Comparison of ENCODE assay signal across 1 cellular context in the genomic region with DNA sequence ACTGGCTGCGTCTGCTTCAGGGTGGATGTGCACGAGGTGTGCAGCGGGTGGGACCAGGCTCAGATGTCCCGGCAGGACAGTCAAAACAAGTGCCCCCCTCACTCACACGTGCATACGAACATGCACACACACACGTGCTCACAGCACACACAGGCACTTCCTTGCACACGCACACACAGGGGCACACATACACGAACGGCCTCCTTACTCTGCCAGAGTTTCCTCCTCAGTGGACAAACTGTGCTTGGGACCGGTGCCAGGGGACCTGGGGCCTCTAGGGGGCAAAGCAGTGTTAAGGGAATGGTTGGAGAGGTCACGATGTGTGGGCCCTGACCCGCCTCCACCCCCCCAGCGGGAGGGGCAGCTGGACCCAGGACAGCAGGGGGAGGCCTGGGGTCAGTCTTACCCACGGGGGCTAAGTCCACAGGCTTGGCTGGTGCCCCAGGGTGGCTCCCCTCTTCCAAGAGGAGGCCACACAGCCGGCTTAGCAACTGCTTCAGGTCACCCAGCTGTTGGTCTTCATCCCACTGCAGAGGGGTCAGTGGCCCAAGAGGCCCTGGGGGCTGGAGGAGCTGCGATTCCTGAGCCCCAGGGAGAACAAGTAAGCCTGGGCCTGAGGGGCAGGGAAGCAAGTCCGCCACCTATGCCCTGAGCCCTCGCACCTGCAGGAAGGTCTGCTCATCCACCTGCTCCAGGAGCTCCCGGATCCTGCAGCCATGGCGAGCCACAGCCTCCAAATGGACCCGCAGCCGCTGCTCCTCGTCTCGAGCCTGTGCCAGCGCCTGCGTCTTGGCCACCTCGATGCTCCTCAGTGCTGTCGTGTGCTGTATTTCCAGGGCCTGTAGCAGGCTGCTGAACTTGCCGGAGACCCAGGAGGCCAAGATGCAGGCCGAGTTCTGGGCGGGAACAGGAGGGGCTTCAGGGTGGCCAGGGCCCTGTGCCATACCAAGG.
TF ChIP-seq lines count a peak whose summit lies in the region.

No MANE protein-coding gene starts in this region.

TF ChIP-seq in HepG2, 621 proteins besides CTCF, POLR2A, EP300 and RAD21 (continued from another document and continues in another):
- TF ChIP-seq, protein P1, sequence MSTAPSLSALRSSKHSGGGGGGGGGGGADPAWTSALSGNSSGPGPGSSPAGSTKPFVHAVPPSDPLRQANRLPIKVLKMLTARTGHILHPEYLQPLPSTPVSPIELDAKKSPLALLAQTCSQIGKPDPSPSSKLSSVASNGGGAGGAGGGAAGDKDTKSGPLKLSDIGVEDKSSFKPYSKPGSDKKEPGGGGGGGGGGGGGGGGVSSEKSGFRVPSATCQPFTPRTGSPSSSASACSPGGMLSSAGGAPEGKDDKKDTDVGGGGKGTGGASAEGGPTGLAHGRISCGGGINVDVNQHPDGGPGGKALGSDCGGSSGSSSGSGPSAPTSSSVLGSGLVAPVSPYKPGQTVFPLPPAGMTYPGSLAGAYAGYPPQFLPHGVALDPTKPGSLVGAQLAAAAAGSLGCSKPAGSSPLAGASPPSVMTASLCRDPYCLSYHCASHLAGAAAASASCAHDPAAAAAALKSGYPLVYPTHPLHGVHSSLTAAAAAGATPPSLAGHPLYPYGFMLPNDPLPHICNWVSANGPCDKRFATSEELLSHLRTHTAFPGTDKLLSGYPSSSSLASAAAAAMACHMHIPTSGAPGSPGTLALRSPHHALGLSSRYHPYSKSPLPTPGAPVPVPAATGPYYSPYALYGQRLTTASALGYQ (CRISPR knock-in tag; IDR thresholded peaks at IDR 0.05): peak; percentile 87
- no peak for TF ChIP-seq ZNF883 (CRISPR knock-in tag; IDR thresholded peaks at IDR 0.05; ENCODE audit: not compliant biosample characterization)
- TF ChIP-seq SNAPC2 (CRISPR knock-in tag; IDR thresholded peaks at IDR 0.05): peak; percentile 42; the same call in 1 of the 2 replicates
- no peak; the same call in 1 of the 2 replicates for TF ChIP-seq ZNF570 (CRISPR knock-in tag; IDR thresholded peaks at IDR 0.05; ENCODE audit: borderline replicate concordance)
- no peak; the same call in 1 of the 2 replicates for TF ChIP-seq PHF8 (CRISPR knock-in tag; IDR thresholded peaks at IDR 0.05)
- no peak for TF ChIP-seq HNRNPLL (IDR thresholded peaks at IDR 0.05; ENCODE audit: low read depth, low read length, poor library complexity, severe bottlenecking)
- peak; percentile 37; the same call in 1 of the 2 replicates for TF ChIP-seq PHF20 (CRISPR knock-in tag; IDR thresholded peaks at IDR 0.05)
- TF ChIP-seq, protein P2, sequence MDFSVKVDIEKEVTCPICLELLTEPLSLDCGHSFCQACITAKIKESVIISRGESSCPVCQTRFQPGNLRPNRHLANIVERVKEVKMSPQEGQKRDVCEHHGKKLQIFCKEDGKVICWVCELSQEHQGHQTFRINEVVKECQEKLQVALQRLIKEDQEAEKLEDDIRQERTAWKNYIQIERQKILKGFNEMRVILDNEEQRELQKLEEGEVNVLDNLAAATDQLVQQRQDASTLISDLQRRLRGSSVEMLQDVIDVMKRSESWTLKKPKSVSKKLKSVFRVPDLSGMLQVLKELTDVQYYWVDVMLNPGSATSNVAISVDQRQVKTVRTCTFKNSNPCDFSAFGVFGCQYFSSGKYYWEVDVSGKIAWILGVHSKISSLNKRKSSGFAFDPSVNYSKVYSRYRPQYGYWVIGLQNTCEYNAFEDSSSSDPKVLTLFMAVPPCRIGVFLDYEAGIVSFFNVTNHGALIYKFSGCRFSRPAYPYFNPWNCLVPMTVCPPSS (IDR thresholded peaks at IDR 0.05): no peak
- TF ChIP-seq GPN1 (CRISPR knock-in tag; IDR thresholded peaks at IDR 0.05; ENCODE audit: borderline replicate concordance): peak; percentile 29; the same call in 1 of the 2 replicates
- TF ChIP-seq, protein P3, sequence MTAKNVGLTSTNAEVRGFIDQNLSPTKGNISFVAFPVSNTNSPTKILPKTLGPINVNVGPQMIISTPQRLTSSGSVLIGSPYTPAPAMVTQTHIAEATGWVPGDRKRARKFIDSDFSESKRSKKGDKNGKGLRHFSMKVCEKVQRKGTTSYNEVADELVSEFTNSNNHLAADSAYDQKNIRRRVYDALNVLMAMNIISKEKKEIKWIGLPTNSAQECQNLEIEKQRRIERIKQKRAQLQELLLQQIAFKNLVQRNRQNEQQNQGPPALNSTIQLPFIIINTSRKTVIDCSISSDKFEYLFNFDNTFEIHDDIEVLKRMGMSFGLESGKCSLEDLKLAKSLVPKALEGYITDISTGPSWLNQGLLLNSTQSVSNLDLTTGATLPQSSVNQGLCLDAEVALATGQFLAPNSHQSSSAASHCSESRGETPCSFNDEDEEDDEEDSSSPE (CRISPR knock-in tag; IDR thresholded peaks at IDR 0.05): peak; percentile 40; the same call in 1 of the 2 replicates
- TF ChIP-seq HNRNPK (IDR thresholded peaks at IDR 0.05; ENCODE audit: low read depth, low read length, poor library complexity, severe bottlenecking): no peak
- TF ChIP-seq, protein P4, sequence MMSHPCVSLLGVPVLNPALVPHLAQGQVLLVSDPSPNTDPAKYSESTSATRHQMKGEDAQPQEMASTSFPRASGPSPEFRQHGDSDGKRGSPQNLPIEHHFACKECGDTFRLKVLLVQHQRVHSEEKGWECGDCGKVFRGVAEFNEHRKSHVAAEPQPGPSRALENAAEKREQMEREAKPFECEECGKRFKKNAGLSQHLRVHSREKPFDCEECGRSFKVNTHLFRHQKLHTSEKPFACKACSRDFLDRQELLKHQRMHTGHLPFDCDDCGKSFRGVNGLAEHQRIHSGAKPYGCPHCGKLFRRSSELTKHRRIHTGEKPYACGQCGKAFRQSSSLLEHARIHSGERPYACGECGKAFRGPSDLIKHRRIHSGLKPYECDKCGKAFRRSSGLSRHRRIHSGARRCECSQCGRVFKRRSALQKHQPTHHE (CRISPR knock-in tag; IDR thresholded peaks at IDR 0.05; ENCODE audit: borderline replicate concordance): peak; percentile 58; the same call in 1 of the 2 replicates
- TF ChIP-seq, protein P5, sequence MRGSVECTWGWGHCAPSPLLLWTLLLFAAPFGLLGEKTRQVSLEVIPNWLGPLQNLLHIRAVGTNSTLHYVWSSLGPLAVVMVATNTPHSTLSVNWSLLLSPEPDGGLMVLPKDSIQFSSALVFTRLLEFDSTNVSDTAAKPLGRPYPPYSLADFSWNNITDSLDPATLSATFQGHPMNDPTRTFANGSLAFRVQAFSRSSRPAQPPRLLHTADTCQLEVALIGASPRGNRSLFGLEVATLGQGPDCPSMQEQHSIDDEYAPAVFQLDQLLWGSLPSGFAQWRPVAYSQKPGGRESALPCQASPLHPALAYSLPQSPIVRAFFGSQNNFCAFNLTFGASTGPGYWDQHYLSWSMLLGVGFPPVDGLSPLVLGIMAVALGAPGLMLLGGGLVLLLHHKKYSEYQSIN (CRISPR knock-in tag; IDR thresholded peaks at IDR 0.05; ENCODE audit: borderline replicate concordance): no peak
- TF ChIP-seq, protein P6, sequence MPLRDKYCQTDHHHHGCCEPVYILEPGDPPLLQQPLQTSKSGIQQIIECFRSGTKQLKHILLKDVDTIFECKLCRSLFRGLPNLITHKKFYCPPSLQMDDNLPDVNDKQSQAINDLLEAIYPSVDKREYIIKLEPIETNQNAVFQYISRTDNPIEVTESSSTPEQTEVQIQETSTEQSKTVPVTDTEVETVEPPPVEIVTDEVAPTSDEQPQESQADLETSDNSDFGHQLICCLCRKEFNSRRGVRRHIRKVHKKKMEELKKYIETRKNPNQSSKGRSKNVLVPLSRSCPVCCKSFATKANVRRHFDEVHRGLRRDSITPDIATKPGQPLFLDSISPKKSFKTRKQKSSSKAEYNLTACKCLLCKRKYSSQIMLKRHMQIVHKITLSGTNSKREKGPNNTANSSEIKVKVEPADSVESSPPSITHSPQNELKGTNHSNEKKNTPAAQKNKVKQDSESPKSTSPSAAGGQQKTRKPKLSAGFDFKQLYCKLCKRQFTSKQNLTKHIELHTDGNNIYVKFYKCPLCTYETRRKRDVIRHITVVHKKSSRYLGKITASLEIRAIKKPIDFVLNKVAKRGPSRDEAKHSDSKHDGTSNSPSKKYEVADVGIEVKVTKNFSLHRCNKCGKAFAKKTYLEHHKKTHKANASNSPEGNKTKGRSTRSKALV (CRISPR knock-in tag; IDR thresholded peaks at IDR 0.05): no peak; the same call in 1 of the 2 replicates
- TF ChIP-seq ZNF317 (CRISPR knock-in tag; IDR thresholded peaks at IDR 0.05): no peak
- peak; percentile 51; the same call in 1 of the 2 replicates for TF ChIP-seq SOX5 (CRISPR knock-in tag; IDR thresholded peaks at IDR 0.05; ENCODE audit: borderline replicate concordance)
- TF ChIP-seq SIX1 (CRISPR knock-in tag; IDR thresholded peaks at IDR 0.05; ENCODE audit: borderline replicate concordance): no peak
- no peak for TF ChIP-seq U2AF2 (IDR thresholded peaks at IDR 0.05; ENCODE audit: low read depth, low read length)
- TF ChIP-seq, protein P7, sequence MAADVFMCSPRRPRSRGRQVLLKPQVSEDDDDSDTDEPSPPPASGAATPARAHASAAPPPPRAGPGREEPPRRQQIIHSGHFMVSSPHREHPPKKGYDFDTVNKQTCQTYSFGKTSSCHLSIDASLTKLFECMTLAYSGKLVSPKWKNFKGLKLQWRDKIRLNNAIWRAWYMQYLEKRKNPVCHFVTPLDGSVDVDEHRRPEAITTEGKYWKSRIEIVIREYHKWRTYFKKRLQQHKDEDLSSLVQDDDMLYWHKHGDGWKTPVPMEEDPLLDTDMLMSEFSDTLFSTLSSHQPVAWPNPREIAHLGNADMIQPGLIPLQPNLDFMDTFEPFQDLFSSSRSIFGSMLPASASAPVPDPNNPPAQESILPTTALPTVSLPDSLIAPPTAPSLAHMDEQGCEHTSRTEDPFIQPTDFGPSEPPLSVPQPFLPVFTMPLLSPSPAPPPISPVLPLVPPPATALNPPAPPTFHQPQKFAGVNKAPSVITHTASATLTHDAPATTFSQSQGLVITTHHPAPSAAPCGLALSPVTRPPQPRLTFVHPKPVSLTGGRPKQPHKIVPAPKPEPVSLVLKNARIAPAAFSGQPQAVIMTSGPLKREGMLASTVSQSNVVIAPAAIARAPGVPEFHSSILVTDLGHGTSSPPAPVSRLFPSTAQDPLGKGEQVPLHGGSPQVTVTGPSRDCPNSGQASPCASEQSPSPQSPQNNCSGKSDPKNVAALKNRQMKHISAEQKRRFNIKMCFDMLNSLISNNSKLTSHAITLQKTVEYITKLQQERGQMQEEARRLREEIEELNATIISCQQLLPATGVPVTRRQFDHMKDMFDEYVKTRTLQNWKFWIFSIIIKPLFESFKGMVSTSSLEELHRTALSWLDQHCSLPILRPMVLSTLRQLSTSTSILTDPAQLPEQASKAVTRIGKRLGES (CRISPR knock-in tag; IDR thresholded peaks at IDR 0.05; ENCODE audit: borderline replicate concordance): no peak; the same call in 1 of the 2 replicates
- TF ChIP-seq ZNF652 (CRISPR knock-in tag; IDR thresholded peaks at IDR 0.05; ENCODE audit: borderline replicate concordance, low read depth): no peak
- no peak for TF ChIP-seq ZSCAN9 (CRISPR knock-in tag; IDR thresholded peaks at IDR 0.05; ENCODE audit: borderline replicate concordance)
- TF ChIP-seq, protein P8, sequence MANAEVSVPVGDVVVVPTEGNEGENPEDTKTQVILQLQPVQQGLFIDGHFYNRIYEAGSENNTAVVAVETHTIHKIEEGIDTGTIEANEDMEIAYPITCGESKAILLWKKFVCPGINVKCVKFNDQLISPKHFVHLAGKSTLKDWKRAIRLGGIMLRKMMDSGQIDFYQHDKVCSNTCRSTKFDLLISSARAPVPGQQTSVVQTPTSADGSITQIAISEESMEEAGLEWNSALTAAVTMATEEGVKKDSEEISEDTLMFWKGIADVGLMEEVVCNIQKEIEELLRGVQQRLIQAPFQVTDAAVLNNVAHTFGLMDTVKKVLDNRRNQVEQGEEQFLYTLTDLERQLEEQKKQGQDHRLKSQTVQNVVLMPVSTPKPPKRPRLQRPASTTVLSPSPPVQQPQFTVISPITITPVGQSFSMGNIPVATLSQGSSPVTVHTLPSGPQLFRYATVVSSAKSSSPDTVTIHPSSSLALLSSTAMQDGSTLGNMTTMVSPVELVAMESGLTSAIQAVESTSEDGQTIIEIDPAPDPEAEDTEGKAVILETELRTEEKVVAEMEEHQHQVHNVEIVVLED (CRISPR knock-in tag; IDR thresholded peaks at IDR 0.05; ENCODE audit: borderline replicate concordance): peak; percentile 37; the same call in 1 of the 2 replicates
- peak; percentile 56; the same call in 1 of the 2 replicates for TF ChIP-seq ZNF326 (CRISPR knock-in tag; IDR thresholded peaks at IDR 0.05; ENCODE audit: borderline replicate concordance)
- TF ChIP-seq ZNF230 (CRISPR knock-in tag; IDR thresholded peaks at IDR 0.05): no peak
- TF ChIP-seq CC2D1A (CRISPR knock-in tag; IDR thresholded peaks at IDR 0.05): no peak
- TF ChIP-seq, protein P9, sequence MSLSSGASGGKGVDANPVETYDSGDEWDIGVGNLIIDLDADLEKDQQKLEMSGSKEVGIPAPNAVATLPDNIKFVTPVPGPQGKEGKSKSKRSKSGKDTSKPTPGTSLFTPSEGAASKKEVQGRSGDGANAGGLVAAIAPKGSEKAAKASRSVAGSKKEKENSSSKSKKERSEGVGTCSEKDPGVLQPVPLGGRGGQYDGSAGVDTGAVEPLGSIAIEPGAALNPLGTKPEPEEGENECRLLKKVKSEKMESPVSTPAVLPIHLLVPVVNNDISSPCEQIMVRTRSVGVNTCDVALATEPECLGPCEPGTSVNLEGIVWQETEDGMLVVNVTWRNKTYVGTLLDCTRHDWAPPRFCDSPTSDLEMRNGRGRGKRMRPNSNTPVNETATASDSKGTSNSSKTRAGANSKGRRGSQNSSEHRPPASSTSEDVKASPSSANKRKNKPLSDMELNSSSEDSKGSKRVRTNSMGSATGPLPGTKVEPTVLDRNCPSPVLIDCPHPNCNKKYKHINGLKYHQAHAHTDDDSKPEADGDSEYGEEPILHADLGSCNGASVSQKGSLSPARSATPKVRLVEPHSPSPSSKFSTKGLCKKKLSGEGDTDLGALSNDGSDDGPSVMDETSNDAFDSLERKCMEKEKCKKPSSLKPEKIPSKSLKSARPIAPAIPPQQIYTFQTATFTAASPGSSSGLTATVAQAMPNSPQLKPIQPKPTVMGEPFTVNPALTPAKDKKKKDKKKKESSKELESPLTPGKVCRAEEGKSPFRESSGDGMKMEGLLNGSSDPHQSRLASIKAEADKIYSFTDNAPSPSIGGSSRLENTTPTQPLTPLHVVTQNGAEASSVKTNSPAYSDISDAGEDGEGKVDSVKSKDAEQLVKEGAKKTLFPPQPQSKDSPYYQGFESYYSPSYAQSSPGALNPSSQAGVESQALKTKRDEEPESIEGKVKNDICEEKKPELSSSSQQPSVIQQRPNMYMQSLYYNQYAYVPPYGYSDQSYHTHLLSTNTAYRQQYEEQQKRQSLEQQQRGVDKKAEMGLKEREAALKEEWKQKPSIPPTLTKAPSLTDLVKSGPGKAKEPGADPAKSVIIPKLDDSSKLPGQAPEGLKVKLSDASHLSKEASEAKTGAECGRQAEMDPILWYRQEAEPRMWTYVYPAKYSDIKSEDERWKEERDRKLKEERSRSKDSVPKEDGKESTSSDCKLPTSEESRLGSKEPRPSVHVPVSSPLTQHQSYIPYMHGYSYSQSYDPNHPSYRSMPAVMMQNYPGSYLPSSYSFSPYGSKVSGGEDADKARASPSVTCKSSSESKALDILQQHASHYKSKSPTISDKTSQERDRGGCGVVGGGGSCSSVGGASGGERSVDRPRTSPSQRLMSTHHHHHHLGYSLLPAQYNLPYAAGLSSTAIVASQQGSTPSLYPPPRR (CRISPR knock-in tag; IDR thresholded peaks at IDR 0.05; ENCODE audit: borderline replicate concordance): peak; percentile 80; the same call in 1 of the 2 replicates
- no peak for TF ChIP-seq ZNF768 (CRISPR knock-in tag; IDR thresholded peaks at IDR 0.05)
- TF ChIP-seq ZMAT3 (CRISPR knock-in tag; conservative IDR thresholded peaks at IDR 0.05): no peak; the same call in 1 of the 2 replicates
